ENCODE assay signal across 21 cellular contexts in the genomic region with DNA sequence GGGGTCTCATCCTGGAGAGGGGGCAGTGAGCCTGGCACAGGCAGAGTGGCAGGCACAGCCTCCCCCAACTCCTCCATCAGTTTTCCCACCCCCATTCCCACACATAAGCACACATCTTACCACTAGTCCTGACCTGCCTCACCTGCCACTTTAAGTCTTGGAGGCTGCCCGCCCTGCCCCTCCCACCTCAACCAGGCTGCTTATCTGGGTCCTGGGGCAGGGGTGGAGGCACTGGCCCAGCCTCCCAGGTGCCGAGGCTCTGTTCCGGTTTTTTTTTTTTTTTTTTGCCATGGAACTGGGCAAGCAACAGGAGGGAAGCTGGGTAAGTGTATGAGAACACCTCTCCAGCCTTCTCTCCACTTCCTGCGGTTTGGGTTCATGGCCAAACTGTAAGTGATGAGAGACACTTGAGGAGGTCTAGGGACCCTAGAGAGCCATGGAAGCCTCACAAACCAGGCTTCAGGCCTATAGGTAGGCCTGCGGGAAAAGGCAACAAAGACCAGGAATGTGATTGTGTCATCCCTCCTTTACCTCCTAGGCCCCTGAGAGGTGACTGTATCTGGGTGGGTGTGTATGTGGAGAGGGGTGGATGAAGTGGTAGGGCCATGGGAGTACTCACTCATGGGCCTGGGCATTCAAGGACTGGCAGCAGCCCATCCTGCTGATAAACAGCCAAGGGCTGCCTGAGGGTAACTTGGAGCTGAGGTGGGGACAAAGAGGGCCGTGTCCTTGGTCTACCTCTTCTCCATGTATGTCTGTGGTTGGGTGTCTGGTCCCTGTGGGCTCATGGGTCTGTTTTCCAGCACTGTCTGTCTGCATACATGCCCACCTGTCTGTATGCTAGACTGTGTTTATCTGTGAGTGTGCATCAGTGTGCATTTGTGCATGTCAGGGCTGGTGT. TPM values are rescaled to one million over a fixed set of nuclear protein-coding genes. Genes with fewer than 3 reads are reported as not detected.
DNase-seq lines count a peak whose midpoint lies in the region; ATAC-seq, FAIRE-seq and TF ChIP-seq lines count a peak whose summit lies in the region.
"Had no signal": no experiment of that assay in that cellular context is flagged by ENCODE, and none has a peak within 500 bp of the region (broad histone marks: within the 10 kb centered on the region; RNA-seq: fewer than 3 reads in every experiment).

No MANE protein-coding gene starts in this region.

- no peaks in the 10 kb centered on the region for H4K20me1 ChIP-seq in endothelial cell of umbilical vein (replicated peaks; ENCODE audit: control insufficient read depth, extremely low read depth, insufficient read depth, low read length)

- dilution Hi-C loops in endothelial cell of umbilical vein (cut with MboI; ENCODE audit: extremely low pct_ligation_motif_present, low sequenced_read_pairs) = no loop called here

- peaks cover 31% of the 10 kb centered on the region for H3K36me3 Mint-ChIP-seq in nephron progenitor cell (ENCODE audit: low read depth)
- no peaks in the 10 kb centered on the region for H3K36me3 Mint-ChIP-seq in activated CD4-positive, alpha-beta T cell treated with anti-CD3 and anti-CD28 coated beads for 36 hours (ENCODE audit: low read depth)
- H3K36me3 Mint-ChIP-seq: CD8-positive, alpha-beta T cell; stimulated activated naive B cell treated with anti-CD40 and anti-IgM and Interleukin-4, amounts not matched to agents 10 μg/mL and 1 μg/mL and 100 μg/mL, for 72 hours; T-cell had no signal

- peak overlapping the region; percentile 39 for H3K27ac Mint-ChIP-seq in nephron progenitor cell
- H3K27ac Mint-ChIP-seq in activated CD4-positive, alpha-beta T cell treated with anti-CD3 and anti-CD28 coated beads for 36 hours = no peak overlapping the region
- H3K27ac Mint-ChIP-seq: activated T-helper 17 cell treated with anti-CD3 and anti-CD28 coated beads, Interleukin-2, amount 50 U/mL, for 72 hours; CD8-positive, alpha-beta T cell; stimulated activated naive B cell treated with anti-CD40 and anti-IgM and Interleukin-4, amounts not matched to agents 10 μg/mL and 1 μg/mL and 100 μg/mL, for 72 hours; T-cell had no signal

- H3K9me3 Mint-ChIP-seq in nephron progenitor cell = no peaks in the 10 kb centered on the region
- H3K9me3 Mint-ChIP-seq in activated CD4-positive, alpha-beta T cell treated with anti-CD3 and anti-CD28 coated beads for 36 hours (ENCODE audit: low read depth) = no peaks in the 10 kb centered on the region
- H3K9me3 Mint-ChIP-seq: activated T-helper 17 cell treated with anti-CD3 and anti-CD28 coated beads, Interleukin-2, amount 50 U/mL, for 72 hours; CD8-positive, alpha-beta T cell; stimulated activated naive B cell treated with anti-CD40 and anti-IgM and Interleukin-4, amounts not matched to agents 10 μg/mL and 1 μg/mL and 100 μg/mL, for 72 hours; T-cell had no signal

- no TSS peak for BruUV-seq in endothelial cell of umbilical vein (replicated peaks; lab: Mats Ljungman, UMichigan)

- H3K4me2 ChIP-seq in endothelial cell of umbilical vein (ENCODE audit: insufficient read depth, low read length) = no peak overlapping the region

- H2AFZ ChIP-seq in endothelial cell of umbilical vein (ENCODE audit: low read depth, low read length) = no peak overlapping the region

- peak; percentile 57 for DNase-seq in left ventricle myocardium superior
- no peak for DNase-seq in Right ventricle myocardium inferior (ENCODE audit: missing footprints)
- DNase-seq in endothelial cell of umbilical vein (ENCODE audit: low read depth, low spot score) = no peak
- no peak for DNase-seq in nephron progenitor cell
- no peak for DNase-seq in tibial artery
- no peak for DNase-seq in activated CD4-positive, alpha-beta T cell treated with anti-CD3 and anti-CD28 coated beads for 36 hours
- DNase-seq in dedifferentiated amniotic fluid mesenchymal stem cell (ENCODE audit: extremely low spot score) = no peak
- DNase-seq: ACHN; CD8-positive, alpha-beta T cell; EL; NCI-H1930; NCI-H69; ovary; stimulated activated naive B cell treated with anti-CD40 and anti-IgM and Interleukin-4, amounts not matched to agents 10 μg/mL and 1 μg/mL and 100 μg/mL, for 72 hours; T-cell; uterus; WERI-Rb-1 had no signal

- no peaks in the 10 kb centered on the region for H3K9me1 ChIP-seq in endothelial cell of umbilical vein (replicated peaks; ENCODE audit: control insufficient read depth, extremely low read depth, insufficient read depth, low read length)

- H3K4me3 ChIP-seq in endothelial cell of umbilical vein (replicated peaks in 1 of 3; ENCODE audit: insufficient read depth in 1 of 3, low read depth in 1 of 3, low read length in 3 of 3) (no peak overlapping the region), tibial artery (no peak overlapping the region)
- H3K4me3 ChIP-seq: ovary, uterus had no signal

- TF ChIP-seq CTCF in endothelial cell of umbilical vein (IDR thresholded peaks at IDR 0.05; ENCODE audit: extremely low read depth in 1 of 2, insufficient read depth in 1 of 2, low read depth in 1 of 2, low read length in 2 of 2) (no peak), nephron progenitor cell (IDR thresholded peaks at IDR 0.05) (no peak), tibial artery (IDR thresholded peaks at IDR 0.05) (no peak)

- no peak overlapping the region for H3K4me3 Mint-ChIP-seq in nephron progenitor cell
- H3K4me3 Mint-ChIP-seq in activated CD4-positive, alpha-beta T cell treated with anti-CD3 and anti-CD28 coated beads for 36 hours = no peak overlapping the region
- H3K4me3 Mint-ChIP-seq: activated T-helper 17 cell treated with anti-CD3 and anti-CD28 coated beads, Interleukin-2, amount 50 U/mL, for 72 hours; CD8-positive, alpha-beta T cell; stimulated activated naive B cell treated with anti-CD40 and anti-IgM and Interleukin-4, amounts not matched to agents 10 μg/mL and 1 μg/mL and 100 μg/mL, for 72 hours; T-cell had no signal

- intact Hi-C loops in left ventricle myocardium superior (cut with micrococcal nuclease) (no loop called here), Right ventricle myocardium inferior (cut with DNase I) (no loop called here), endothelial cell of umbilical vein (cut with micrococcal nuclease) (no loop called here), tibial artery (cut with DNase I; ENCODE audit: low total_unique reads) (no loop called here)
- intact Hi-C loops in activated CD4-positive, alpha-beta T cell treated with anti-CD3 and anti-CD28 coated beads for 36 hours (cut with DNase I, micrococcal nuclease) = no loop called here

- ATAC-seq in left ventricle myocardium superior (peak; percentile 32), Right ventricle myocardium inferior (no peak), GM18909 (IDR thresholded peaks at IDR 0.05; ENCODE audit: poor library complexity, unreplicated experiment) (no peak)
- no peak for ATAC-seq in activated CD4-positive, alpha-beta T cell treated with anti-CD3 and anti-CD28 coated beads for 36 hours
- ATAC-seq: activated T-helper 17 cell treated with anti-CD3 and anti-CD28 coated beads, Interleukin-2, amount 50 U/mL, for 72 hours; CD8-positive, alpha-beta T cell; stimulated activated naive B cell treated with anti-CD40 and anti-IgM and Interleukin-4, amounts not matched to agents 10 μg/mL and 1 μg/mL and 100 μg/mL, for 72 hours; T-cell had no signal

- FAIRE-seq in endothelial cell of umbilical vein (lab: Jason Lieb, UNC) = no peak

- H3K27me3 Mint-ChIP-seq in nephron progenitor cell (ENCODE audit: low read depth, poor library complexity) = peaks cover 6% of the 10 kb centered on the region
- no peaks in the 10 kb centered on the region for H3K27me3 Mint-ChIP-seq in activated CD4-positive, alpha-beta T cell treated with anti-CD3 and anti-CD28 coated beads for 36 hours
- H3K27me3 Mint-ChIP-seq: activated T-helper 17 cell treated with anti-CD3 and anti-CD28 coated beads, Interleukin-2, amount 50 U/mL, for 72 hours had no signal

- peak; percentile 41 for TF ChIP-seq POLR2A in endothelial cell of umbilical vein (IDR thresholded peaks at IDR 0.05; ENCODE audit: low read depth, low read length)

- no peak overlapping the region for H3K27ac ChIP-seq in endothelial cell of umbilical vein (ENCODE audit: insufficient read depth, low read depth, low read length)
- H3K27ac ChIP-seq in tibial artery = no peak overlapping the region
- H3K27ac ChIP-seq: ovary, uterus, WERI-Rb-1 had no signal

- H3K9me3 ChIP-seq in endothelial cell of umbilical vein (replicated peaks; ENCODE audit: control insufficient read depth, insufficient read depth, low read length) = no peaks in the 10 kb centered on the region
- no peaks in the 10 kb centered on the region for H3K9me3 ChIP-seq in tibial artery
- H3K9me3 ChIP-seq: ovary, uterus had no signal

- H3K4me1 Mint-ChIP-seq in nephron progenitor cell = peaks cover 19% of the 10 kb centered on the region
- no peaks in the 10 kb centered on the region for H3K4me1 Mint-ChIP-seq in activated CD4-positive, alpha-beta T cell treated with anti-CD3 and anti-CD28 coated beads for 36 hours
- H3K4me1 Mint-ChIP-seq: activated T-helper 17 cell treated with anti-CD3 and anti-CD28 coated beads, Interleukin-2, amount 50 U/mL, for 72 hours; stimulated activated naive B cell treated with anti-CD40 and anti-IgM and Interleukin-4, amounts not matched to agents 10 μg/mL and 1 μg/mL and 100 μg/mL, for 72 hours had no signal

- H3K79me2 ChIP-seq in endothelial cell of umbilical vein (ENCODE audit: control insufficient read depth, insufficient read depth, low read length) = peaks cover 39% of the 10 kb centered on the region

- H3K4me1 ChIP-seq in endothelial cell of umbilical vein (ENCODE audit: control insufficient read depth, extremely low read depth, insufficient read depth, low read length) (no peaks in the 10 kb centered on the region), tibial artery (peaks cover 7 to 55% (median 28%) of the 10 kb centered on the region in 4 donors)

- no peak overlapping the region for H3K9ac ChIP-seq in endothelial cell of umbilical vein (replicated peaks; ENCODE audit: extremely low read depth, insufficient read depth, low read length)

- H3K27me3 ChIP-seq in endothelial cell of umbilical vein (ENCODE audit: control insufficient read depth in 2 of 2, insufficient read depth in 2 of 2, low read length in 2 of 2) (no peaks in the 10 kb centered on the region), tibial artery (no peaks in the 10 kb centered on the region)
- H3K27me3 ChIP-seq: ovary, uterus had no signal

- H3K36me3 ChIP-seq in endothelial cell of umbilical vein (ENCODE audit: control insufficient read depth in 2 of 2, extremely low read depth in 1 of 2, insufficient read depth in 2 of 2, low read length in 2 of 2) (peaks cover 21 to 49% of the 10 kb centered on the region in 2 experiments), tibial artery (peaks cover 46 to 75% (median 70%) of the 10 kb centered on the region in 3 donors)
- H3K36me3 ChIP-seq: ovary, uterus had no signal

- POLR2A ChIA-PET in endothelial cell of umbilical vein (lab: Charles Lee) = no interaction called here
- POLR2A ChIA-PET in activated CD4-positive, alpha-beta T cell treated with anti-CD3 and anti-CD28 coated beads for 36 hours (lab: Charles Lee) = no interaction called here

- CTCF ChIA-PET in endothelial cell of umbilical vein (lab: Charles Lee) = interaction anchor here (1.4 to 2.6 kb wide), 2 partner anchors 9 to 23 kb away, joined by 3 to 6 read pairs; partner anchors contain the start of gene PHLDB1
- CTCF ChIA-PET in activated CD4-positive, alpha-beta T cell treated with anti-CD3 and anti-CD28 coated beads for 36 hours (lab: Charles Lee) = interaction anchor here (0.6 to 0.7 kb wide), 2 partner anchors 27 to 173 kb away, joined by 3 to 4 read pairs; no protein-coding TSS in a partner anchor

RNA-seq across cellular contexts. Expression of gene PHLDB1, which starts 22.6 kb away (rescaled TPM):
- total RNA-seq in left ventricle myocardium superior (97.7 TPM), Right ventricle myocardium inferior (115 TPM), endothelial cell of umbilical vein (183 and 227 TPM in 2 replicates)
- 99.7 and 109 TPM in 2 replicates for polyA plus RNA-seq in endothelial cell of umbilical vein
- 69.9 and 75.8 TPM in 2 replicates for polyA plus RNA-seq in endothelial cell of umbilical vein (2011; cell fraction: cytosol; rRNA removed)
- 320 and 340 TPM in 2 replicates for polyA plus RNA-seq in endothelial cell of umbilical vein (2011; cell fraction: nucleus; rRNA removed)
- polyA plus RNA-seq in endothelial cell of umbilical vein (2012) = 99.4 and 105 TPM in 2 replicates
- 149 and 151 TPM in 2 replicates for polyA minus RNA-seq in endothelial cell of umbilical vein
- polyA minus RNA-seq in endothelial cell of umbilical vein (2011; cell fraction: cytosol; rRNA and poly(A)+ RNA removed) = 4.6 TPM
- 155 and 169 TPM in 2 replicates for polyA minus RNA-seq in endothelial cell of umbilical vein (2011; cell fraction: nucleus; rRNA and poly(A)+ RNA removed)
- 1 to 10 TPM; 1.7 to 2.7 TPM for total RNA-seq in activated CD4-positive, alpha-beta T cell treated with anti-CD3 and anti-CD28 coated beads for 36 hours

RNA-seq across cellular contexts. Expression of gene TREH, which starts 49.4 kb away (rescaled TPM):
- total RNA-seq in left ventricle myocardium superior (not detected), Right ventricle myocardium inferior (not detected), endothelial cell of umbilical vein (not detected in 2 replicates)
- polyA plus RNA-seq in endothelial cell of umbilical vein = not detected in 2 replicates
- not detected in 2 replicates for polyA plus RNA-seq in endothelial cell of umbilical vein (2011; cell fraction: cytosol; rRNA removed)
- polyA plus RNA-seq in endothelial cell of umbilical vein (2011; cell fraction: nucleus; rRNA removed) = not detected in 2 replicates
- polyA plus RNA-seq in endothelial cell of umbilical vein (2012) = 0.35 and 0.56 TPM in 2 replicates
- not detected in 2 replicates for polyA minus RNA-seq in endothelial cell of umbilical vein
- polyA minus RNA-seq in endothelial cell of umbilical vein (2011; cell fraction: cytosol; rRNA and poly(A)+ RNA removed) = not detected
- polyA minus RNA-seq in endothelial cell of umbilical vein (2011; cell fraction: nucleus; rRNA and poly(A)+ RNA removed) = not detected in 2 replicates
- not detected for total RNA-seq in activated CD4-positive, alpha-beta T cell treated with anti-CD3 and anti-CD28 coated beads for 36 hours
- total RNA-seq: activated T-helper 17 cell treated with anti-CD3 and anti-CD28 coated beads, Interleukin-2, amount 50 U/mL, for 72 hours; CD8-positive, alpha-beta T cell; epithelial cell of proximal tubule; glomerular endothelial cell; T-cell; uterus had no signal

RNA-seq across cellular contexts. Expression of gene ARCN1, which starts 57.8 kb away (rescaled TPM):
- 97.1 TPM for total RNA-seq in left ventricle myocardium superior
- 93.4 TPM for total RNA-seq in Right ventricle myocardium inferior
- total RNA-seq in endothelial cell of umbilical vein = 168 and 172 TPM in 2 replicates
- polyA plus RNA-seq in endothelial cell of umbilical vein = 180 and 188 TPM in 2 replicates
- polyA plus RNA-seq in endothelial cell of umbilical vein (2011; cell fraction: cytosol; rRNA removed) = 184 and 190 TPM in 2 replicates
- 83.4 and 98.1 TPM in 2 replicates for polyA plus RNA-seq in endothelial cell of umbilical vein (2011; cell fraction: nucleus; rRNA removed)
- polyA plus RNA-seq in endothelial cell of umbilical vein (2012) = 138 and 176 TPM in 2 replicates
- 185 and 191 TPM in 2 replicates for polyA minus RNA-seq in endothelial cell of umbilical vein
- polyA minus RNA-seq in endothelial cell of umbilical vein (2011; cell fraction: cytosol; rRNA and poly(A)+ RNA removed) = 49.5 TPM
- polyA minus RNA-seq in endothelial cell of umbilical vein (2011; cell fraction: nucleus; rRNA and poly(A)+ RNA removed) = 38.0 and 59.9 TPM in 2 replicates
- 100 to 1,000 TPM; 148 to 154 TPM for total RNA-seq in activated CD4-positive, alpha-beta T cell treated with anti-CD3 and anti-CD28 coated beads for 36 hours

Comparison
In these comparisons a context has a peak if more than half of its experiments do, and no peak if none do; other contexts are left out.
1. RNA of gene PHLDB1, which starts 22.6 kb away (total RNA-seq): 183 to 227 TPM in endothelial cell of umbilical vein, 115 TPM in Right ventricle myocardium inferior (single experiment) and 97.7 TPM in left ventricle myocardium superior (single experiment); 1.7 to 2.7 TPM in activated CD4-positive, alpha-beta T cell treated with anti-CD3 and anti-CD28 coated beads for 36 hours; every median in the first group is over 10 times any median in the second.